Comparison of ENCODE assay signal across 27 cellular contexts in genomic region chr6:107019047-107019446, GRCh38. TPM values are rescaled to one million over a fixed set of nuclear protein-coding genes. Genes with fewer than 3 reads are reported as not detected.
DNase-seq lines count a peak whose midpoint lies in the region; ATAC-seq, FAIRE-seq and TF ChIP-seq lines count a peak whose summit lies in the region.
"Had no signal": no experiment of that assay in that cellular context is flagged by ENCODE, and none has a peak within 500 bp of the region (broad histone marks: within the 10 kb centered on the region; RNA-seq: fewer than 3 reads in every experiment).

No MANE protein-coding gene starts in this region.

- peak overlapping the region; percentile 73 for H2BK12ac ChIP-seq in neuronal stem cell (ENCODE audit: low read length)

- ATAC-seq in GM23338: no peak
- ATAC-seq in K562: no peak
- no peak for ATAC-seq in HG03457 (IDR thresholded peaks at IDR 0.05; ENCODE audit: unreplicated experiment)
- ATAC-seq: A549; CD8-positive, alpha-beta T cell had no signal

- intact Hi-C loops in K562 (cut with micrococcal nuclease): no loop called here

- H3K4me1 ChIP-seq in GM23338 (ENCODE audit: insufficient read depth) (no peaks in the 10 kb centered on the region), K562 (replicated peaks in 1 of 2; ENCODE audit: control insufficient read depth in 2 of 2, insufficient read depth in 2 of 2, low read length in 2 of 2) (no peaks in the 10 kb centered on the region; a peak in 1 of 5 replicates), neuronal stem cell (ENCODE audit: control insufficient read depth in 2 of 2, insufficient read depth in 1 of 2, low read depth in 1 of 2, low read length in 2 of 2) (no peaks in the 10 kb centered on the region)
- H3K4me1 ChIP-seq: A549 had no signal

- H3K36me3 Mint-ChIP-seq in GM23338 (ENCODE audit: low read depth): no peaks in the 10 kb centered on the region
- H3K36me3 Mint-ChIP-seq: CD8-positive, alpha-beta T cell had no signal

- no peak overlapping the region for H2AK5ac ChIP-seq in neuronal stem cell (ENCODE audit: low read depth, low read length)

- H3K79me1 ChIP-seq in neuronal stem cell (ENCODE audit: low read depth, low read length): no peaks in the 10 kb centered on the region

- H3K9me1 ChIP-seq in K562 (ENCODE audit: control insufficient read depth, insufficient read depth, low read length): no peaks in the 10 kb centered on the region

- H3K4me1 Mint-ChIP-seq in GM23338: no peaks in the 10 kb centered on the region

- no peak overlapping the region for H3K18ac ChIP-seq in neuronal stem cell (ENCODE audit: low read length)

- H3K36me3 ChIP-seq in GM23338 (ENCODE audit: insufficient read depth) (no peaks in the 10 kb centered on the region), K562 (ENCODE audit: control insufficient read depth, insufficient read depth, low read length) (no peaks in the 10 kb centered on the region), neuronal stem cell (replicated peaks in 1 of 2; ENCODE audit: control insufficient read depth in 2 of 2, insufficient read depth in 2 of 2, low read length in 2 of 2) (no peaks in the 10 kb centered on the region)
- H3K36me3 ChIP-seq: BLaER1 treated with 17β-estradiol and CSF1 and Interleukin-3, amounts not matched to agents 10 nM and 100 nM had no signal

- TF ChIP-seq EP300 in K562 (IDR thresholded peaks at IDR 0.05; ENCODE audit: low read length): no peak

- 38% methylated on average over 5 of the region's 5 CpGs for WGBS in K562 (ENCODE audit: insufficient coverage, low coverage, missing lambda C conversion rate)
- no CpG with 5 or more reads among the region's 5 CpGs for WGBS in neuronal stem cell (ENCODE audit: extremely low coverage in 2 of 2, insufficient read length in 2 of 2, insufficient replicate concordance in 1 of 2), 2 donors

- CTCF ChIA-PET in K562 (lab: Yijun Ruan, JAX; ENCODE audit: low intra/inter-chr PET ratio): no interaction called here

- H3K4ac ChIP-seq in neuronal stem cell (ENCODE audit: low read length): no peak overlapping the region

- H3K4me3 ChIP-seq in GM23338 (no peak overlapping the region), K562 (no peak overlapping the region), neuronal stem cell (ENCODE audit: low read length in 2 of 2) (no peak overlapping the region)
- H3K4me3 ChIP-seq: A549; BLaER1 treated with 17β-estradiol and CSF1 and Interleukin-3, amounts not matched to agents 10 nM and 100 nM had no signal

- no peak overlapping the region for H4K91ac ChIP-seq in neuronal stem cell (ENCODE audit: low read depth, low read length, poor library complexity)

- DNase-seq in GM23338 (ENCODE audit: low spot score): no peak
- no peak for DNase-seq in K562 (ENCODE audit: extremely low read depth in 1 of 4, low spot score in 3 of 4)
- DNase-seq in epidermal melanocyte (ENCODE audit: insufficient read length, low spot score): peak; percentile 56
- DNase-seq in neuronal stem cell (ENCODE audit: low spot score): no peak
- no peak for DNase-seq in GM10266 (ENCODE audit: extremely low spot score)
- no peak for DNase-seq in H54 (ENCODE audit: insufficient read length, low spot score)
- DNase-seq: AML-193; Caco-2; Calu3; CD4-positive, alpha-beta T cell; CD8-positive, alpha-beta T cell; DMS 273 treated with DMSO at 0.1 percent for 48 hours; DMS153; DMS53; DMS79; DND-41; EL; GDM1 had no signal

- H2AFZ ChIP-seq in GM23338: peak overlapping the region; percentile 14; the same call in 1 of the 2 replicates
- H2AFZ ChIP-seq in K562 (ENCODE audit: low read depth, low read length): no peak overlapping the region
- H2AFZ ChIP-seq in neuronal stem cell (ENCODE audit: low read length): no peak overlapping the region

- H3K27ac ChIP-seq in GM23338 (ENCODE audit: low read depth): no peak overlapping the region
- H3K27ac ChIP-seq in K562 (ENCODE audit: extremely low read depth, low read depth, low read length): no peak overlapping the region
- no peak overlapping the region for H3K27ac ChIP-seq in neuronal stem cell (replicated peaks; ENCODE audit: low read length)
- H3K27ac ChIP-seq: 22Rv1; A549; BLaER1 treated with 17β-estradiol and CSF1 and Interleukin-3, amounts not matched to agents 10 nM and 100 nM; C4-2B had no signal

- TF ChIP-seq POLR2A in K562 (conservative IDR thresholded peaks at IDR 0.05) (no peak), H54 (IDR thresholded peaks at IDR 0.05; ENCODE audit: low read depth, low read length) (no peak)

- no peaks in the 10 kb centered on the region for H3F3A ChIP-seq in GM23338 (replicated peaks; ENCODE audit: low read depth)

- no peak overlapping the region for H2BK5ac ChIP-seq in neuronal stem cell (ENCODE audit: low read length)

- TF ChIP-seq CTCF in GM23338 (conservative IDR thresholded peaks at IDR 0.05; ENCODE audit: low read depth in 2 of 2) (no peak), K562 (IDR thresholded peaks at IDR 0.05 in 2 of 3, conservative IDR thresholded peaks at IDR 0.05 in 1 of 3; ENCODE audit: insufficient read depth in 2 of 3, low read depth in 1 of 3, low read length in 3 of 3) (no peak), GM10266 (IDR thresholded peaks at IDR 0.05; ENCODE audit: control insufficient read depth, insufficient read depth, low read depth, missing control alignments) (no peak)

- no peaks in the 10 kb centered on the region for H3K79me2 ChIP-seq in GM23338 (replicated peaks; ENCODE audit: insufficient read depth)
- H3K79me2 ChIP-seq in K562 (ENCODE audit: control insufficient read depth, insufficient read depth, low read length): no peaks in the 10 kb centered on the region

- TF ChIP-seq RAD21 in K562 (CRISPR knock-in tag; conservative IDR thresholded peaks at IDR 0.05 in 1 of 2, IDR thresholded peaks at IDR 0.05 in 1 of 2): no peak

- BruUV-seq in K562 (replicated peaks; lab: Mats Ljungman, UMichigan): no TSS peak

- H3K4me2 ChIP-seq in GM23338 (no peak overlapping the region), K562 (ENCODE audit: insufficient read depth, low read length) (no peak overlapping the region), neuronal stem cell (ENCODE audit: insufficient read depth, low read length, poor library complexity, severe bottlenecking) (no peak overlapping the region)
- H3K4me2 ChIP-seq: A549; BLaER1 treated with 17β-estradiol and CSF1 and Interleukin-3, amounts not matched to agents 10 nM and 100 nM had no signal

- in situ Hi-C loops in K562 (cut with MboI): no loop called here

- no peak overlapping the region for H3K27ac Mint-ChIP-seq in GM23338
- H3K27ac Mint-ChIP-seq: B cell; CD4-positive, alpha-beta T cell; CD8-positive, alpha-beta T cell had no signal

- H3K23ac ChIP-seq in neuronal stem cell (ENCODE audit: low read depth, low read length, poor library complexity): no peak overlapping the region

- H3K9ac ChIP-seq in K562 (ENCODE audit: insufficient read depth in 1 of 2, low read depth in 2 of 2, low read length in 2 of 2) (no peak overlapping the region), neuronal stem cell (ENCODE audit: low read depth, low read length, poor library complexity) (no peak overlapping the region)
- H3K9ac ChIP-seq: BLaER1 treated with 17β-estradiol and CSF1 and Interleukin-3, amounts not matched to agents 10 nM and 100 nM had no signal

- H3K27me3 ChIP-seq in GM23338 (ENCODE audit: insufficient read depth): no peaks in the 10 kb centered on the region
- peaks cover under 1 to 10% of the 10 kb centered on the region in 2 experiments; a peak in 3 of 5 replicates for H3K27me3 ChIP-seq in K562 (ENCODE audit: control insufficient read depth in 2 of 2, insufficient read depth in 2 of 2, low read length in 2 of 2)
- no peaks in the 10 kb centered on the region for H3K27me3 ChIP-seq in neuronal stem cell (ENCODE audit: control insufficient read depth in 3 of 3, insufficient read depth in 3 of 3, low read depth in 1 of 3, low read length in 3 of 3)
- H3K27me3 ChIP-seq: BLaER1 treated with 17β-estradiol and CSF1 and Interleukin-3, amounts not matched to agents 10 nM and 100 nM had no signal

- H4K20me1 ChIP-seq in GM23338 (replicated peaks; ENCODE audit: insufficient read depth) (no peaks in the 10 kb centered on the region), K562 (replicated peaks; ENCODE audit: control insufficient read depth, insufficient read depth, low read length) (no peaks in the 10 kb centered on the region)
- H4K20me1 ChIP-seq: BLaER1 treated with 17β-estradiol and CSF1 and Interleukin-3, amounts not matched to agents 10 nM and 100 nM had no signal

- H3K9me3 ChIP-seq in K562 (replicated peaks; ENCODE audit: control insufficient read depth, insufficient read depth, low read depth, low read length): no peaks in the 10 kb centered on the region
- no peaks in the 10 kb centered on the region for H3K9me3 ChIP-seq in neuronal stem cell (replicated peaks in 1 of 2; ENCODE audit: control insufficient read depth in 2 of 2, insufficient read depth in 1 of 2, low read depth in 1 of 2, low read length in 2 of 2)
- H3K9me3 ChIP-seq: A549; BLaER1 treated with 17β-estradiol and CSF1 and Interleukin-3, amounts not matched to agents 10 nM and 100 nM; Caco-2 had no signal

- no peak overlapping the region for H4K8ac ChIP-seq in neuronal stem cell (ENCODE audit: low read depth, low read length)

- no peak overlapping the region for H3K14ac ChIP-seq in neuronal stem cell (ENCODE audit: low read length)

- POLR2A ChIA-PET in K562 (lab: Yijun Ruan, JAX): no interaction called here

- no peak overlapping the region for H3K4me3 Mint-ChIP-seq in GM23338
- H3K4me3 Mint-ChIP-seq: B cell; CD4-positive, alpha-beta T cell; CD8-positive, alpha-beta T cell had no signal

- H2BK15ac ChIP-seq in neuronal stem cell (ENCODE audit: low read length): no peak overlapping the region

- H3K9me2 ChIP-seq in GM23338 (ENCODE audit: insufficient read depth): no peaks in the 10 kb centered on the region

- FAIRE-seq in K562 (lab: Jason Lieb, UNC) (no peak), H54 (lab: Jason Lieb, UNC) (no peak)
- FAIRE-seq: A549, D721Med, GM12891, GM19239 had no signal

- peaks cover 4% of the 10 kb centered on the region for H3K27me3 Mint-ChIP-seq in GM23338 (ENCODE audit: insufficient read depth, low read depth, poor library complexity)
- H3K27me3 Mint-ChIP-seq: B cell had no signal

- no peaks in the 10 kb centered on the region for H3K9me3 Mint-ChIP-seq in GM23338
- H3K9me3 Mint-ChIP-seq: CD4-positive, alpha-beta T cell; CD8-positive, alpha-beta T cell had no signal

- no peak overlapping the region for H2BK120ac ChIP-seq in neuronal stem cell (ENCODE audit: low read depth, low read length)

RNA-seq across cellular contexts. Expression of gene MTRES1, which starts 9.0 kb away (rescaled TPM):
- 11.1 and 19.0 TPM in 2 replicates for total RNA-seq in GM23338 (2014; rRNA removed; shearing (Covaris generic))
- polyA plus RNA-seq in GM23338 (2016; fragmentation: Nextera tagmentation; extraction: Ambion mirVana) (51.4 and 51.6 TPM in 2 replicates), K562 (2011; rRNA removed) (13.1 and 20.7 TPM in 2 replicates), K562 (2014; fragmentation: Illumina TruSeq; extraction: Trizol) (29.7 and 30.3 TPM in 2 replicates), K562 (2014; fragmentation: Nextera tagmentation; extraction: Ambion mirVana) (10 to 100 TPM; 21.4 to 21.7 TPM), K562 (2014; rRNA removed) (34.9 and 35.4 TPM in 2 replicates)
- total RNA-seq in K562 (2011; cell fraction: chromatin; rRNA removed; ENCODE audit: low replicate concordance): 18.8 and 26.8 TPM in 2 replicates
- total RNA-seq in K562 (2011; cell fraction: nucleolus; rRNA removed): 14.2 and 19.5 TPM in 2 replicates
- total RNA-seq in K562 (2011; cell fraction: nucleoplasm; rRNA removed): 17.2 and 26.3 TPM in 2 replicates
- total RNA-seq in K562 (2014; rRNA removed) (21.0 and 25.3 TPM in 2 replicates), K562 (2014; rRNA removed; fragmentation: Illumina TruSeq; extraction: Trizol) (28.6 and 32.5 TPM in 2 replicates), K562 (2015; rRNA removed; fragmentation: Illumina TruSeq; extraction: Trizol) (24.7 and 25.2 TPM in 2 replicates), K562 (2021) (14.5 and 17.8 TPM in 2 replicates)
- 7.8 and 8.2 TPM in 2 replicates for polyA plus RNA-seq in K562 (2011; cell fraction: cytosol; rRNA removed)
- 6.8 and 10.2 TPM in 2 replicates for polyA plus RNA-seq in K562 (2011; cell fraction: nucleus; rRNA removed)
- 18.3 and 23.6 TPM in 2 replicates for polyA plus RNA-seq in K562 (2012)
- polyA minus RNA-seq in K562 (2011; rRNA and poly(A)+ RNA removed): 12.5 and 13.1 TPM in 2 replicates
- polyA minus RNA-seq in K562 (2011; cell fraction: cytosol; rRNA and poly(A)+ RNA removed): 4.6 and 6.7 TPM in 2 replicates
- 7.3 and 9.9 TPM in 2 replicates for polyA minus RNA-seq in K562 (2011; cell fraction: nucleus; rRNA and poly(A)+ RNA removed)
- polyA plus RNA-seq in neuronal stem cell (2013, experiment 1 of 2): 18.8 TPM
- 19.2 TPM for polyA plus RNA-seq in neuronal stem cell (2013, experiment 2 of 2)

RNA-seq across cellular contexts. Expression of gene CD24, which starts 44.5 kb away (rescaled TPM):
- 2,810 and 2,907 TPM in 2 replicates for total RNA-seq in GM23338 (2014; rRNA removed; shearing (Covaris generic))
- polyA plus RNA-seq in GM23338 (2016; fragmentation: Nextera tagmentation; extraction: Ambion mirVana): 1,325 and 1,373 TPM in 2 replicates
- 3.6 and 5.5 TPM in 2 replicates for total RNA-seq in K562 (2011; cell fraction: chromatin; rRNA removed; ENCODE audit: low replicate concordance)
- total RNA-seq in K562 (2011; cell fraction: nucleolus; rRNA removed): 3.8 and 4.8 TPM in 2 replicates
- total RNA-seq in K562 (2011; cell fraction: nucleoplasm; rRNA removed): 5.8 and 12.6 TPM in 2 replicates
- total RNA-seq in K562 (2014; rRNA removed): 21.1 and 23.1 TPM in 2 replicates
- 33.1 and 39.0 TPM in 2 replicates for total RNA-seq in K562 (2014; rRNA removed; fragmentation: Illumina TruSeq; extraction: Trizol)
- 154 and 155 TPM in 2 replicates for total RNA-seq in K562 (2015; rRNA removed; fragmentation: Illumina TruSeq; extraction: Trizol)
- total RNA-seq in K562 (2021): 27.1 and 28.3 TPM in 2 replicates
- polyA plus RNA-seq in K562 (2011; rRNA removed): 31.7 and 102 TPM in 2 replicates
- 29.1 and 116 TPM in 2 replicates for polyA plus RNA-seq in K562 (2011; cell fraction: cytosol; rRNA removed)
- polyA plus RNA-seq in K562 (2011; cell fraction: nucleus; rRNA removed): 12.1 and 44.0 TPM in 2 replicates
- polyA plus RNA-seq in K562 (2012): 77.6 and 88.7 TPM in 2 replicates
- 30.0 and 38.0 TPM in 2 replicates for polyA plus RNA-seq in K562 (2014; fragmentation: Illumina TruSeq; extraction: Trizol)
- 1 to 10 TPM; 8.8 to 9.8 TPM for polyA plus RNA-seq in K562 (2014; fragmentation: Nextera tagmentation; extraction: Ambion mirVana)
- 14.3 and 15.7 TPM in 2 replicates for polyA plus RNA-seq in K562 (2014; rRNA removed)
- 34.3 and 101 TPM in 2 replicates for polyA minus RNA-seq in K562 (2011; rRNA and poly(A)+ RNA removed)
- 38.2 and 128 TPM in 2 replicates for polyA minus RNA-seq in K562 (2011; cell fraction: cytosol; rRNA and poly(A)+ RNA removed)
- 6.3 and 31.8 TPM in 2 replicates for polyA minus RNA-seq in K562 (2011; cell fraction: nucleus; rRNA and poly(A)+ RNA removed)
- polyA plus RNA-seq in neuronal stem cell (2013, experiment 1 of 2): 366 TPM
- polyA plus RNA-seq in neuronal stem cell (2013, experiment 2 of 2): 378 TPM
- total RNA-seq: CD4-positive, alpha-beta T cell had no signal

Comparison
In these comparisons a context has a peak if more than half of its experiments do, and no peak if none do; other contexts are left out.
1. RNA of gene CD24, which starts 44.5 kb away (total RNA-seq): 2,810 to 2,907 TPM in GM23338; 3.6 to 155 TPM in K562; every median in the first group is over 10 times any median in the second.